Comparison of ENCODE assay signal across 1 cellular context in genomic region chr2:126657636-126658315, GRCh38.
TF ChIP-seq lines count a peak whose summit lies in the region.

No MANE protein-coding gene starts in this region.

TF ChIP-seq in K562, 482 proteins besides CTCF, POLR2A, EP300 and RAD21 (continued from another document and continues in another):
- TF ChIP-seq, protein P1, sequence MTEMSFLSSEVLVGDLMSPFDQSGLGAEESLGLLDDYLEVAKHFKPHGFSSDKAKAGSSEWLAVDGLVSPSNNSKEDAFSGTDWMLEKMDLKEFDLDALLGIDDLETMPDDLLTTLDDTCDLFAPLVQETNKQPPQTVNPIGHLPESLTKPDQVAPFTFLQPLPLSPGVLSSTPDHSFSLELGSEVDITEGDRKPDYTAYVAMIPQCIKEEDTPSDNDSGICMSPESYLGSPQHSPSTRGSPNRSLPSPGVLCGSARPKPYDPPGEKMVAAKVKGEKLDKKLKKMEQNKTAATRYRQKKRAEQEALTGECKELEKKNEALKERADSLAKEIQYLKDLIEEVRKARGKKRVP (CRISPR knock-in tag; IDR thresholded peaks at IDR 0.05) = peak; percentile 46; the same call in 1 of the 2 replicates
- TF ChIP-seq SMARCA4 (IDR thresholded peaks at IDR 0.05) (peak; percentile 54; the same call in 1 of the 2 replicates), HNRNPL (IDR thresholded peaks at IDR 0.05; ENCODE audit: low read depth, low read length) (no peak), DPF2 (IDR thresholded peaks at IDR 0.05) (peak; percentile 82), TAF15 (IDR thresholded peaks at IDR 0.05; ENCODE audit: low read depth, low read length) (no peak), CUX1 (CRISPR knock-in tag; IDR thresholded peaks at IDR 0.05) (no peak), ETV1 (tag; conservative IDR thresholded peaks at IDR 0.05; ENCODE audit: low read depth) (peak; percentile 96), TAF7 (tag; IDR thresholded peaks at IDR 0.05) (no peak), PML (IDR thresholded peaks at IDR 0.05; ENCODE audit: low read length) (0 out of 2 replicates have a peak, but pooled peaks have one; percentile 1), UBTF (IDR thresholded peaks at IDR 0.05; ENCODE audit: borderline replicate concordance in 1 of 2, low read depth in 2 of 2, low read length in 2 of 2) (peak; percentile 38 to 71; a peak in 2 of 4 replicates), PHF21A (IDR thresholded peaks at IDR 0.05; ENCODE audit: borderline replicate concordance, low read depth) (peak; percentile 7; the same call in 1 of the 2 replicates), BMI1 (IDR thresholded peaks at IDR 0.05; ENCODE audit: low read length) (no peak), ZFP91 (CRISPR knock-in tag; IDR thresholded peaks at IDR 0.05) (peak; percentile 84), PHF20 (IDR thresholded peaks at IDR 0.05; ENCODE audit: partially characterized antibody) (no peak), JUND (IDR thresholded peaks at IDR 0.05; ENCODE audit: borderline replicate concordance, low read depth, low read length) (peak; percentile 95), JUND (tag; IDR thresholded peaks at IDR 0.05; ENCODE audit: borderline replicate concordance, low read depth, low read length) (peak; percentile 89; the same call in 2 of the 3 replicates), ZFP1 (CRISPR knock-in tag; IDR thresholded peaks at IDR 0.05) (no peak), MCM2 (IDR thresholded peaks at IDR 0.05; ENCODE audit: low read depth) (no peak), RBFOX2 (IDR thresholded peaks at IDR 0.05; ENCODE audit: low read depth, low read length) (peak; percentile 79), PRPF4 (IDR thresholded peaks at IDR 0.05; ENCODE audit: insufficient read depth, low read depth, low read length, poor library complexity, severe bottlenecking) (no peak), ZNF778 (CRISPR knock-in tag; IDR thresholded peaks at IDR 0.05) (no peak), COPS2 (conservative IDR thresholded peaks at IDR 0.05) (no peak), CXXC5 (CRISPR knock-in tag; IDR thresholded peaks at IDR 0.05) (peak; percentile 36), MCM5 (IDR thresholded peaks at IDR 0.05; ENCODE audit: low read depth) (no peak), ARID1B (IDR thresholded peaks at IDR 0.05) (peak; percentile 75), ZNF197 (CRISPR knock-in tag; IDR thresholded peaks at IDR 0.05; ENCODE audit: low read depth) (0 out of 2 replicates have a peak, but pooled peaks have one; percentile 27), ASH1L (IDR thresholded peaks at IDR 0.05; ENCODE audit: borderline replicate concordance, low read depth, partially characterized antibody) (no peak), NFIC (IDR thresholded peaks at IDR 0.05) (peak; percentile 30), NUFIP1 (IDR thresholded peaks at IDR 0.05; ENCODE audit: partially characterized antibody) (no peak), LCOR (CRISPR knock-in tag; IDR thresholded peaks at IDR 0.05) (peak; percentile 36; the same call in 1 of the 2 replicates), NR2C2 (CRISPR knock-in tag; IDR thresholded peaks at IDR 0.05) (no peak), NR2C2 (tag; IDR thresholded peaks at IDR 0.05) (peak; percentile 83), SAFB (IDR thresholded peaks at IDR 0.05; ENCODE audit: borderline replicate concordance, low read depth, low read length) (no peak), ZBTB9 (CRISPR knock-in tag; IDR thresholded peaks at IDR 0.05) (peak; percentile 71; the same call in 1 of the 2 replicates), ZNF780A (CRISPR knock-in tag; IDR thresholded peaks at IDR 0.05) (no peak), ZSCAN32 (CRISPR knock-in tag; IDR thresholded peaks at IDR 0.05) (peak; percentile 62; the same call in 1 of the 2 replicates), ESRRA (IDR thresholded peaks at IDR 0.05; ENCODE audit: borderline replicate concordance, low read depth) (peak; percentile 88), CBFA2T2 (conservative IDR thresholded peaks at IDR 0.05) (peak; percentile 39; the same call in 1 of the 2 replicates), DDX20 (tag; IDR thresholded peaks at IDR 0.05; ENCODE audit: low read depth) (no peak), XRCC5 (IDR thresholded peaks at IDR 0.05; ENCODE audit: low read depth, low read length) (no peak), SMAD4 (CRISPR knock-in tag; conservative IDR thresholded peaks at IDR 0.05) (peak; percentile 81)
- TF ChIP-seq, protein P2, sequence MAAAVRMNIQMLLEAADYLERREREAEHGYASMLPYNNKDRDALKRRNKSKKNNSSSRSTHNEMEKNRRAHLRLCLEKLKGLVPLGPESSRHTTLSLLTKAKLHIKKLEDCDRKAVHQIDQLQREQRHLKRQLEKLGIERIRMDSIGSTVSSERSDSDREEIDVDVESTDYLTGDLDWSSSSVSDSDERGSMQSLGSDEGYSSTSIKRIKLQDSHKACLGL (CRISPR knock-in tag; IDR thresholded peaks at IDR 0.05; ENCODE audit: borderline replicate concordance, poor library complexity, severe bottlenecking) = no peak
- TF ChIP-seq, protein P3, sequence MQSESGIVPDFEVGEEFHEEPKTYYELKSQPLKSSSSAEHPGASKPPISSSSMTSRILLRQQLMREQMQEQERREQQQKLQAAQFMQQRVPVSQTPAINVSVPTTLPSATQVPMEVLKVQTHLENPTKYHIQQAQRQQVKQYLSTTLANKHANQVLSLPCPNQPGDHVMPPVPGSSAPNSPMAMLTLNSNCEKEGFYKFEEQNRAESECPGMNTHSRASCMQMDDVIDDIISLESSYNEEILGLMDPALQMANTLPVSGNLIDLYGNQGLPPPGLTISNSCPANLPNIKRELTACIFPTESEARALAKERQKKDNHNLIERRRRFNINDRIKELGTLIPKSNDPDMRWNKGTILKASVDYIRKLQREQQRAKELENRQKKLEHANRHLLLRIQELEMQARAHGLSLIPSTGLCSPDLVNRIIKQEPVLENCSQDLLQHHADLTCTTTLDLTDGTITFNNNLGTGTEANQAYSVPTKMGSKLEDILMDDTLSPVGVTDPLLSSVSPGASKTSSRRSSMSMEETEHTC (IDR thresholded peaks at IDR 0.05) = no peak
- TF ChIP-seq, protein P4, sequence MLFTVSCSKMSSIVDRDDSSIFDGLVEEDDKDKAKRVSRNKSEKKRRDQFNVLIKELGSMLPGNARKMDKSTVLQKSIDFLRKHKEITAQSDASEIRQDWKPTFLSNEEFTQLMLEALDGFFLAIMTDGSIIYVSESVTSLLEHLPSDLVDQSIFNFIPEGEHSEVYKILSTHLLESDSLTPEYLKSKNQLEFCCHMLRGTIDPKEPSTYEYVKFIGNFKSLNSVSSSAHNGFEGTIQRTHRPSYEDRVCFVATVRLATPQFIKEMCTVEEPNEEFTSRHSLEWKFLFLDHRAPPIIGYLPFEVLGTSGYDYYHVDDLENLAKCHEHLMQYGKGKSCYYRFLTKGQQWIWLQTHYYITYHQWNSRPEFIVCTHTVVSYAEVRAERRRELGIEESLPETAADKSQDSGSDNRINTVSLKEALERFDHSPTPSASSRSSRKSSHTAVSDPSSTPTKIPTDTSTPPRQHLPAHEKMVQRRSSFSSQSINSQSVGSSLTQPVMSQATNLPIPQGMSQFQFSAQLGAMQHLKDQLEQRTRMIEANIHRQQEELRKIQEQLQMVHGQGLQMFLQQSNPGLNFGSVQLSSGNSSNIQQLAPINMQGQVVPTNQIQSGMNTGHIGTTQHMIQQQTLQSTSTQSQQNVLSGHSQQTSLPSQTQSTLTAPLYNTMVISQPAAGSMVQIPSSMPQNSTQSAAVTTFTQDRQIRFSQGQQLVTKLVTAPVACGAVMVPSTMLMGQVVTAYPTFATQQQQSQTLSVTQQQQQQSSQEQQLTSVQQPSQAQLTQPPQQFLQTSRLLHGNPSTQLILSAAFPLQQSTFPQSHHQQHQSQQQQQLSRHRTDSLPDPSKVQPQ (CRISPR knock-in tag; IDR thresholded peaks at IDR 0.05; ENCODE audit: borderline replicate concordance) = no peak
- TF ChIP-seq, protein P5, sequence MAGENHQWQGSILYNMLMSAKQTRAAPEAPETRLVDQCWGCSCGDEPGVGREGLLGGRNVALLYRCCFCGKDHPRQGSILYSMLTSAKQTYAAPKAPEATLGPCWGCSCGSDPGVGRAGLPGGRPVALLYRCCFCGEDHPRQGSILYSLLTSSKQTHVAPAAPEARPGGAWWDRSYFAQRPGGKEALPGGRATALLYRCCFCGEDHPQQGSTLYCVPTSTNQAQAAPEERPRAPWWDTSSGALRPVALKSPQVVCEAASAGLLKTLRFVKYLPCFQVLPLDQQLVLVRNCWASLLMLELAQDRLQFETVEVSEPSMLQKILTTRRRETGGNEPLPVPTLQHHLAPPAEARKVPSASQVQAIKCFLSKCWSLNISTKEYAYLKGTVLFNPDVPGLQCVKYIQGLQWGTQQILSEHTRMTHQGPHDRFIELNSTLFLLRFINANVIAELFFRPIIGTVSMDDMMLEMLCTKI (IDR thresholded peaks at IDR 0.05; ENCODE audit: partially characterized antibody) = no peak
- TF ChIP-seq, protein P6, sequence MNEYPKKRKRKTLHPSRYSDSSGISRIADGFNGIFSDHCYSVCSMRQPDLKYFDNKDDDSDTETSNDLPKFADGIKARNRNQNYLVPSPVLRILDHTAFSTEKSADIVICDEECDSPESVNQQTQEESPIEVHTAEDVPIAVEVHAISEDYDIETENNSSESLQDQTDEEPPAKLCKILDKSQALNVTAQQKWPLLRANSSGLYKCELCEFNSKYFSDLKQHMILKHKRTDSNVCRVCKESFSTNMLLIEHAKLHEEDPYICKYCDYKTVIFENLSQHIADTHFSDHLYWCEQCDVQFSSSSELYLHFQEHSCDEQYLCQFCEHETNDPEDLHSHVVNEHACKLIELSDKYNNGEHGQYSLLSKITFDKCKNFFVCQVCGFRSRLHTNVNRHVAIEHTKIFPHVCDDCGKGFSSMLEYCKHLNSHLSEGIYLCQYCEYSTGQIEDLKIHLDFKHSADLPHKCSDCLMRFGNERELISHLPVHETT (CRISPR knock-in tag; conservative IDR thresholded peaks at IDR 0.05 in 1 of 2, IDR thresholded peaks at IDR 0.05 in 1 of 2) = peak in 1 of 2 experiments; percentile 42; a peak in 1 of 4 replicates
